ENCODE assay signal across 1 cellular context in genomic region chr2:200525882-200526651, GRCh38.
TF ChIP-seq lines count a peak whose summit lies in the region.

Gene SGO2, plus strand, starts transcription at chr2:200526207. Its CDS starts 6,769 bp downstream, at chr2:200532976.

TF ChIP-seq in HepG2, 621 proteins besides CTCF, POLR2A, EP300 and RAD21 (continued from another document and continues in another):
- peak; percentile 79; the same call in 1 of the 2 replicates for TF ChIP-seq ZSCAN5A (CRISPR knock-in tag; IDR thresholded peaks at IDR 0.05; ENCODE audit: borderline replicate concordance)
- no peak for TF ChIP-seq MTF1 (CRISPR knock-in tag; IDR thresholded peaks at IDR 0.05)
- TF ChIP-seq REPIN1 (CRISPR knock-in tag; IDR thresholded peaks at IDR 0.05; ENCODE audit: borderline replicate concordance, low read depth) = peak; percentile 96
- peak; percentile 93; the same call in 1 of the 2 replicates for TF ChIP-seq ZNF816 (CRISPR knock-in tag; IDR thresholded peaks at IDR 0.05; ENCODE audit: borderline replicate concordance)
- peak; percentile 80; the same call in 1 of the 2 replicates for TF ChIP-seq ZNF468 (CRISPR knock-in tag; IDR thresholded peaks at IDR 0.05)
- TF ChIP-seq ZNF678 (CRISPR knock-in tag; IDR thresholded peaks at IDR 0.05) = no peak
- no peak for TF ChIP-seq PRPF4 (IDR thresholded peaks at IDR 0.05; ENCODE audit: low read depth, low read length, poor library complexity, severe bottlenecking)
- peak; percentile 60; the same call in 1 of the 2 replicates for TF ChIP-seq FOXP4 (CRISPR knock-in tag; IDR thresholded peaks at IDR 0.05)
- TF ChIP-seq ZNF605 (CRISPR knock-in tag; IDR thresholded peaks at IDR 0.05) = peak; percentile 97
- TF ChIP-seq KLF15 (CRISPR knock-in tag; IDR thresholded peaks at IDR 0.05; ENCODE audit: borderline replicate concordance) = no peak; the same call in 1 of the 2 replicates
- no peak for TF ChIP-seq TRAFD1 (CRISPR knock-in tag; IDR thresholded peaks at IDR 0.05; ENCODE audit: borderline replicate concordance)
- no peak for TF ChIP-seq ZNF138 (CRISPR knock-in tag; IDR thresholded peaks at IDR 0.05; ENCODE audit: low read depth)
- TF ChIP-seq ZNF572 (CRISPR knock-in tag; IDR thresholded peaks at IDR 0.05) = no peak
- 0 out of 2 replicates have a peak, but pooled peaks have one; percentile 76 for TF ChIP-seq CAMTA2 (CRISPR knock-in tag; IDR thresholded peaks at IDR 0.05; ENCODE audit: borderline replicate concordance)
- TF ChIP-seq ZFYVE20 (CRISPR knock-in tag; IDR thresholded peaks at IDR 0.05; ENCODE audit: borderline replicate concordance, low read depth) = 0 out of 2 replicates have a peak, but pooled peaks have one; percentile 36
- TF ChIP-seq MED13 (CRISPR knock-in tag; IDR thresholded peaks at IDR 0.05) = peak; percentile 41
- peak; percentile 96 for TF ChIP-seq ELF4 (CRISPR knock-in tag; IDR thresholded peaks at IDR 0.05; ENCODE audit: borderline replicate concordance)
- TF ChIP-seq KDM1A (CRISPR knock-in tag; IDR thresholded peaks at IDR 0.05) = no peak
- 0 out of 2 replicates have a peak, but pooled peaks have one; percentile 54 for TF ChIP-seq ZNF235 (CRISPR knock-in tag; IDR thresholded peaks at IDR 0.05; ENCODE audit: borderline replicate concordance)
- TF ChIP-seq U2AF2 (IDR thresholded peaks at IDR 0.05; ENCODE audit: low read depth, low read length) = no peak
- no peak for TF ChIP-seq ZNF33B (CRISPR knock-in tag; IDR thresholded peaks at IDR 0.05)
- TF ChIP-seq NFKB2 (CRISPR knock-in tag; IDR thresholded peaks at IDR 0.05; ENCODE audit: borderline replicate concordance) = peak; percentile 91; the same call in 1 of the 2 replicates
- no peak for TF ChIP-seq ZBTB8A (CRISPR knock-in tag; IDR thresholded peaks at IDR 0.05; ENCODE audit: borderline replicate concordance, low read depth)
- TF ChIP-seq HMGA1 (CRISPR knock-in tag; conservative IDR thresholded peaks at IDR 0.05) = no peak
- TF ChIP-seq, protein P1, sequence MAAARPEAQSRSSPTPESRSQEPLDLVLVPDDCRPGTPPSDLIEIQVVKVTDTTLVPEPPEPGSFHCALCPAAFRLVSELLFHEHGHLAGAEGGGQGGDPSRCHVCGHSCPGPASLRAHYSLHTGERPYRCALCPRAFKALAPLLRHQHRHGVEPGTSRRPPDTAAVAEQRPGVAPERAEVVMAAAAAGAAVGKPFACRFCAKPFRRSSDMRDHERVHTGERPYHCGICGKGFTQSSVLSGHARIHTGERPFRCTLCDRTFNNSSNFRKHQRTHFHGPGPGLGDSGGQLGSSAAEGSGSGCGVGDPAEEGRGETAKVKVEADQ (CRISPR knock-in tag; IDR thresholded peaks at IDR 0.05; ENCODE audit: borderline replicate concordance) = peak; percentile 99
- no peak for TF ChIP-seq ZNF446 (CRISPR knock-in tag; IDR thresholded peaks at IDR 0.05)
- TF ChIP-seq, protein P2, sequence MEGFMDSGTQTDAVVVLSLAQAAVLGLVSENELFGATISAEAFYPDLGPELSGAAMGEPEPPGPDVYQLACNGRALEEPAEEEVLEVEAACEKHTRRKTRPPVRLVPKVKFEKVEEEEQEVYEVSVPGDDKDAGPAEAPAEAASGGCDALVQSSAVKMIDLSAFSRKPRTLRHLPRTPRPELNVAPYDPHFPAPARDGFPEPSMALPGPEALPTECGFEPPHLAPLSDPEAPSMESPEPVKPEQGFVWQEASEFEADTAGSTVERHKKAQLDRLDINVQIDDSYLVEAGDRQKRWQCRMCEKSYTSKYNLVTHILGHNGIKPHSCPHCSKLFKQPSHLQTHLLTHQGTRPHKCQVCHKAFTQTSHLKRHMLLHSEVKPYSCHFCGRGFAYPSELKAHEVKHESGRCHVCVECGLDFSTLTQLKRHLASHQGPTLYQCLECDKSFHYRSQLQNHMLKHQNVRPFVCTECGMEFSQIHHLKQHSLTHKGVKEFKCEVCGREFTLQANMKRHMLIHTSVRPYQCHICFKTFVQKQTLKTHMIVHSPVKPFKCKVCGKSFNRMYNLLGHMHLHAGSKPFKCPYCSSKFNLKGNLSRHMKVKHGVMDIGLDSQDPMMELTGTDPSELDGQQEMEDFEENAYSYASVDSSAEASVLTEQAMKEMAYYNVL (CRISPR knock-in tag; IDR thresholded peaks at IDR 0.05; ENCODE audit: borderline replicate concordance) = no peak; the same call in 1 of the 2 replicates
- TF ChIP-seq HMGXB4 (CRISPR knock-in tag; IDR thresholded peaks at IDR 0.05; ENCODE audit: borderline replicate concordance in 1 of 2, low read depth in 1 of 2) = peak; percentile 87 to 91
- TF ChIP-seq DNMT3B (CRISPR knock-in tag; conservative IDR thresholded peaks at IDR 0.05) = no peak
- TF ChIP-seq ZNF441 (CRISPR knock-in tag; IDR thresholded peaks at IDR 0.05; ENCODE audit: borderline replicate concordance) = no peak
- TF ChIP-seq ZFP36 (IDR thresholded peaks at IDR 0.05; ENCODE audit: borderline replicate concordance, low read depth, low read length, partially characterized antibody) = no peak
- TF ChIP-seq ZSCAN25 (CRISPR knock-in tag; IDR thresholded peaks at IDR 0.05) = peak; percentile 71
- peak; percentile 67 for TF ChIP-seq YY1 (IDR thresholded peaks at IDR 0.05; ENCODE audit: insufficient read depth, insufficient replicate concordance, low read depth, low read length)
- TF ChIP-seq SP2 (CRISPR knock-in tag; IDR thresholded peaks at IDR 0.05) = peak; percentile 96
- peak; percentile 94 for TF ChIP-seq KDM2A (CRISPR knock-in tag; IDR thresholded peaks at IDR 0.05; ENCODE audit: borderline replicate concordance, low read depth)
- no peak; the same call in 1 of the 2 replicates for TF ChIP-seq ZNF263 (CRISPR knock-in tag; IDR thresholded peaks at IDR 0.05)
- no peak for TF ChIP-seq ZNF430 (CRISPR knock-in tag; IDR thresholded peaks at IDR 0.05)
- peak; percentile 100 for TF ChIP-seq ZMYM4 (CRISPR knock-in tag; IDR thresholded peaks at IDR 0.05)
- no peak for TF ChIP-seq ZNF432 (CRISPR knock-in tag; IDR thresholded peaks at IDR 0.05; ENCODE audit: borderline replicate concordance)
- TF ChIP-seq HNRNPLL (IDR thresholded peaks at IDR 0.05; ENCODE audit: low read depth, low read length, poor library complexity, severe bottlenecking) = peak; percentile 98
- peak; percentile 54 for TF ChIP-seq JARID2 (CRISPR knock-in tag; IDR thresholded peaks at IDR 0.05; ENCODE audit: insufficient replicate concordance)
- TF ChIP-seq, protein P3, sequence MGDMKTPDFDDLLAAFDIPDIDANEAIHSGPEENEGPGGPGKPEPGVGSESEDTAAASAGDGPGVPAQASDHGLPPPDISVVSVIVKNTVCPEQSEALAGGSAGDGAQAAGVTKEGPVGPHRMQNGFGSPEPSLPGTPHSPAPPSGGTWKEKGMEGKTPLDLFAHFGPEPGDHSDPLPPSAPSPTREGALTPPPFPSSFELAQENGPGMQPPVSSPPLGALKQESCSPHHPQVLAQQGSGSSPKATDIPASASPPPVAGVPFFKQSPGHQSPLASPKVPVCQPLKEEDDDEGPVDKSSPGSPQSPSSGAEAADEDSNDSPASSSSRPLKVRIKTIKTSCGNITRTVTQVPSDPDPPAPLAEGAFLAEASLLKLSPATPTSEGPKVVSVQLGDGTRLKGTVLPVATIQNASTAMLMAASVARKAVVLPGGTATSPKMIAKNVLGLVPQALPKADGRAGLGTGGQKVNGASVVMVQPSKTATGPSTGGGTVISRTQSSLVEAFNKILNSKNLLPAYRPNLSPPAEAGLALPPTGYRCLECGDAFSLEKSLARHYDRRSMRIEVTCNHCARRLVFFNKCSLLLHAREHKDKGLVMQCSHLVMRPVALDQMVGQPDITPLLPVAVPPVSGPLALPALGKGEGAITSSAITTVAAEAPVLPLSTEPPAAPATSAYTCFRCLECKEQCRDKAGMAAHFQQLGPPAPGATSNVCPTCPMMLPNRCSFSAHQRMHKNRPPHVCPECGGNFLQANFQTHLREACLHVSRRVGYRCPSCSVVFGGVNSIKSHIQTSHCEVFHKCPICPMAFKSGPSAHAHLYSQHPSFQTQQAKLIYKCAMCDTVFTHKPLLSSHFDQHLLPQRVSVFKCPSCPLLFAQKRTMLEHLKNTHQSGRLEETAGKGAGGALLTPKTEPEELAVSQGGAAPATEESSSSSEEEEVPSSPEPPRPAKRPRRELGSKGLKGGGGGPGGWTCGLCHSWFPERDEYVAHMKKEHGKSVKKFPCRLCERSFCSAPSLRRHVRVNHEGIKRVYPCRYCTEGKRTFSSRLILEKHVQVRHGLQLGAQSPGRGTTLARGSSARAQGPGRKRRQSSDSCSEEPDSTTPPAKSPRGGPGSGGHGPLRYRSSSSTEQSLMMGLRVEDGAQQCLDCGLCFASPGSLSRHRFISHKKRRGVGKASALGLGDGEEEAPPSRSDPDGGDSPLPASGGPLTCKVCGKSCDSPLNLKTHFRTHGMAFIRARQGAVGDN (CRISPR knock-in tag; IDR thresholded peaks at IDR 0.05) = peak; percentile 93
- no peak for TF ChIP-seq MAF1 (CRISPR knock-in tag; IDR thresholded peaks at IDR 0.05; ENCODE audit: borderline replicate concordance)
- TF ChIP-seq GABPA (IDR thresholded peaks at IDR 0.05; ENCODE audit: low read depth, low read length) = peak; percentile 90
- TF ChIP-seq GABPA (CRISPR knock-in tag; IDR thresholded peaks at IDR 0.05; ENCODE audit: low read depth) = peak; percentile 99
- peak; percentile 70 for TF ChIP-seq PTBP1 (IDR thresholded peaks at IDR 0.05; ENCODE audit: low read depth, low read length, poor library complexity, severe bottlenecking)
- TF ChIP-seq TSC22D2 (CRISPR knock-in tag; IDR thresholded peaks at IDR 0.05; ENCODE audit: borderline replicate concordance) = no peak
